8 cellular contexts compared by ENCODE assay signal in the genomic region with DNA sequence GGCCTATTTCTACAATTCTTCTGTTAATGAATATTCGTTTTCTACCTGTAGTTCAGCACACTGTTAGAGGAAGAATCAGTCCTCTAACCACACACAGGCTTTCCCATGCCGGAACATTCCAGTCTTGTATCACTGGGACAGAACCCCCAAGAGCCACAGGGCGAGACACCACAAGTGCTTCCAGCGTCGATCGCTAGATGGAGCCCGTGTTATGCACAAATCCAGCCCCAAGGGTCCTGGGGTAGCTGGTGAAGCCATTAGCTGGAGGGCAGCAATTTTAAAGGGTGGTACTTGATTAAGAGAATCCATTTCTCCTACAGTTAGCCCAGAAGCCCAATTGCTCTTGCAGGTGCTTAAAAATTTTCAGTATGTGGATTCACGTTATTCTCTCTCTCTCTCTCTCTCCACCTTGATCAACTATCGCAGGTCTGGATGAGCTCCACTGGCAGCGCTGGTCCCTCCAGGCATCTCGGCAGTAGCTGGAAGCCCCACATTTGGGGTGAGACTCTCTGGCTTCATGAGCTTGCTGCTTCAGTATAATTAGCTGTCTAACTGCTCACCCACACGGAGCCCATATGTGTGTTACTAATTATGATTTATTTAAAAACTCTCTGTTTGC.
DNase-seq lines count a peak whose midpoint lies in the region; ATAC-seq and TF ChIP-seq lines count a peak whose summit lies in the region.

No MANE protein-coding gene starts in this region.

- H3K4me3 ChIP-seq in KMS-11 (IDR thresholded peaks at IDR 0.05; ENCODE audit: insufficient read depth, low read depth, low read length) (no peak overlapping the region), SU-DHL-6 (ENCODE audit: insufficient read depth, low read length, poor library complexity, severe bottlenecking) (no peak overlapping the region), fibroblast of lung (replicated peaks in 1 of 4; ENCODE audit: control extremely low read depth in 1 of 4, insufficient read depth in 1 of 4, low read depth in 3 of 4, low read length in 4 of 4) (no peak overlapping the region)

- H3K27me3 ChIP-seq in KMS-11 (ENCODE audit: insufficient read depth, low read depth) (no peaks in the 10 kb centered on the region), SU-DHL-6 (ENCODE audit: low read length) (no peaks in the 10 kb centered on the region), fibroblast of lung (ENCODE audit: control insufficient read depth, insufficient read depth, low read length) (no peaks in the 10 kb centered on the region)

- no peaks in the 10 kb centered on the region for H3F3A ChIP-seq in SU-DHL-6 (ENCODE audit: insufficient read depth)

- H3K27ac ChIP-seq in KMS-11 (no peak overlapping the region), SU-DHL-6 (ENCODE audit: low read depth, low read length) (no peak overlapping the region), fibroblast of lung (ENCODE audit: insufficient read depth, low read length) (no peak overlapping the region)

- peak; percentile 76 for TF ChIP-seq CTCF in KMS-11 (conservative IDR thresholded peaks at IDR 0.05; ENCODE audit: low read depth, low read length)
- TF ChIP-seq CTCF in SU-DHL-6 (IDR thresholded peaks at IDR 0.05; ENCODE audit: insufficient read depth, low read length, poor library complexity, severe bottlenecking): peak; percentile 21
- TF ChIP-seq CTCF in fibroblast of lung (conservative IDR thresholded peaks at IDR 0.05 in 1 of 2, IDR thresholded peaks at IDR 0.05 in 1 of 2; ENCODE audit: low read depth in 1 of 2, low read length in 2 of 2): peak; percentile 98 to 99

- H3K9me3 ChIP-seq in SU-DHL-6 (ENCODE audit: insufficient read depth, low read length) (no peaks in the 10 kb centered on the region), fibroblast of lung (ENCODE audit: control insufficient read depth, insufficient read depth, low read depth, low read length) (no peaks in the 10 kb centered on the region)

- no peaks in the 10 kb centered on the region for H4K20me1 ChIP-seq in KMS-11 (ENCODE audit: insufficient read depth)
- no peaks in the 10 kb centered on the region for H4K20me1 ChIP-seq in SU-DHL-6 (ENCODE audit: low read depth, low read length)
- no peaks in the 10 kb centered on the region for H4K20me1 ChIP-seq in fibroblast of lung (ENCODE audit: control insufficient read depth, extremely low read depth, insufficient read depth, low read length)

- H3K36me3 ChIP-seq in KMS-11 (ENCODE audit: insufficient read depth): no peaks in the 10 kb centered on the region
- no peaks in the 10 kb centered on the region for H3K36me3 ChIP-seq in SU-DHL-6 (ENCODE audit: low read length)
- H3K36me3 ChIP-seq in fibroblast of lung (ENCODE audit: control insufficient read depth, insufficient read depth, low read length): no peaks in the 10 kb centered on the region

- DNase-seq in NCI-H524 (lab: John Stamatoyannopoulos, UW) (peak; percentile 61 to 79), NCI-H524 treated with DMSO at 0.1 percent for 48 hours (lab: John Stamatoyannopoulos, UW) (no peak), fibroblast of lung (ENCODE audit: low read depth in 2 of 2) (peak; percentile 65 to 69), occipital lobe (lab: John Stamatoyannopoulos, UW) (peak; percentile 51)

- H2AFZ ChIP-seq in KMS-11 (ENCODE audit: low read depth): no peak overlapping the region
- H2AFZ ChIP-seq in SU-DHL-6 (ENCODE audit: low read depth, low read length, severe bottlenecking): no peak overlapping the region
- no peak overlapping the region for H2AFZ ChIP-seq in fibroblast of lung (ENCODE audit: low read length)

- H3K9me2 ChIP-seq in SU-DHL-6 (replicated peaks; ENCODE audit: insufficient read depth, low read length): no peaks in the 10 kb centered on the region

- H3K4me1 ChIP-seq in KMS-11 (ENCODE audit: low read depth, poor library complexity, severe bottlenecking): no peaks in the 10 kb centered on the region
- H3K4me1 ChIP-seq in fibroblast of lung (ENCODE audit: control insufficient read depth, extremely low read depth, insufficient read depth, low read length): no peaks in the 10 kb centered on the region

- H3K9ac ChIP-seq in KMS-11 (no peak overlapping the region), SU-DHL-6 (ENCODE audit: low read length) (no peak overlapping the region), fibroblast of lung (ENCODE audit: insufficient read depth, low read length) (no peak overlapping the region)

- H3K79me2 ChIP-seq in KMS-11 (ENCODE audit: insufficient read depth, low read depth): no peaks in the 10 kb centered on the region
- H3K79me2 ChIP-seq in SU-DHL-6 (ENCODE audit: insufficient read depth, low read length): no peaks in the 10 kb centered on the region
- no peaks in the 10 kb centered on the region for H3K79me2 ChIP-seq in fibroblast of lung (ENCODE audit: control insufficient read depth, insufficient read depth, low read length)

- ATAC-seq in GM21360 (IDR thresholded peaks at IDR 0.05; ENCODE audit: unreplicated experiment) (peak; percentile 73), HG03280 (IDR thresholded peaks at IDR 0.05; ENCODE audit: unreplicated experiment) (no peak)

- no peak overlapping the region for H3K4me2 ChIP-seq in KMS-11
- no peak overlapping the region for H3K4me2 ChIP-seq in SU-DHL-6 (ENCODE audit: low read depth, low read length, poor library complexity, severe bottlenecking)
- H3K4me2 ChIP-seq in fibroblast of lung (ENCODE audit: extremely low read depth, insufficient read depth, low read length): no peak overlapping the region

Comparison
In these comparisons a context has a peak if more than half of its experiments do, and no peak if none do; other contexts are left out.
1. CTCF ChIP-seq: peak in every context shown above with its lines; median percentile 98 in fibroblast of lung; 76 in KMS-11; 21 in SU-DHL-6.